ENCODE assay signal across 19 cellular contexts in the genomic region with DNA sequence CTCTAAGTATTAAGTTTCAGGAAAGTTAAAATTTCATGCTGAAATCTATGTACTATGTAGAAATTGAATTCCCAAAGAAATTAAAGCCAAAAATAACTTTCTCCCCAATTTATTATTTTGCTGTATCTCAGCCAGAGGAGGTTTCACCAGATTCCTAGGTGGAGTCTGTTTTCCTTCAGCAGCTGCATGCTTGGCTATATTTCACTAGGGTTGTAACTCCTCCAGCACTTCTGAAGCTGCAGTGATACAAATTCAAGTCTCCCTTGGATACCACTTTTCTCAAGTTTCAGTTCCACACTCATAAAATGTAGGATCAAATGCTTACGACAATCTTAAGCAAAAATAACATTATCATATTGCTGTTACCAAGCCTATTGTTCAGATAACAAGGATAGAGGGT. TPM values are rescaled to one million over a fixed set of nuclear protein-coding genes. Genes with fewer than 3 reads are reported as not detected.
DNase-seq lines count a peak whose midpoint lies in the region; ATAC-seq, FAIRE-seq and TF ChIP-seq lines count a peak whose summit lies in the region.
"Had no signal": no experiment of that assay in that cellular context is flagged by ENCODE, and none has a peak within 500 bp of the region (broad histone marks: within the 10 kb centered on the region; RNA-seq: fewer than 3 reads in every experiment).

No MANE protein-coding gene starts in this region.

- H3K36me3 ChIP-seq in astrocyte (ENCODE audit: insufficient read depth, low read length): no peaks in the 10 kb centered on the region

- H3K4me3 Mint-ChIP-seq in astrocyte (ENCODE audit: unreplicated experiment) (no peak overlapping the region), nephron progenitor cell (no peak overlapping the region)
- no peak overlapping the region for H3K4me3 Mint-ChIP-seq in CD4-positive, alpha-beta T cell
- H3K4me3 Mint-ChIP-seq: CD4-positive, alpha-beta memory T cell; HFFc6 had no signal

- H3K4me1 ChIP-seq in A549: no peaks in the 10 kb centered on the region
- no peaks in the 10 kb centered on the region for H3K4me1 ChIP-seq in astrocyte (ENCODE audit: insufficient read depth, low read length)

- H3K36me3 Mint-ChIP-seq in astrocyte (ENCODE audit: low read depth, unreplicated experiment): no peaks in the 10 kb centered on the region
- peaks cover 21% of the 10 kb centered on the region for H3K36me3 Mint-ChIP-seq in nephron progenitor cell (ENCODE audit: low read depth)
- H3K36me3 Mint-ChIP-seq in CD4-positive, alpha-beta T cell (ENCODE audit: low read depth): peaks cover 11% of the 10 kb centered on the region

- H4K20me1 ChIP-seq in astrocyte (ENCODE audit: insufficient read depth, low read length): no peaks in the 10 kb centered on the region

- H3K27ac Mint-ChIP-seq in astrocyte (ENCODE audit: unreplicated experiment) (no peak overlapping the region), nephron progenitor cell (peak overlapping the region; percentile 57)
- H3K27ac Mint-ChIP-seq in CD4-positive, alpha-beta T cell: no peak overlapping the region
- H3K27ac Mint-ChIP-seq: HFFc6 had no signal

- WGBS in A549 (ENCODE audit: missing lambda C conversion rate): 6% methylated on average over 1 of the region's 1 CpG

- H3K4me1 Mint-ChIP-seq in astrocyte (ENCODE audit: low read depth, unreplicated experiment) (no peaks in the 10 kb centered on the region), nephron progenitor cell (peaks cover 21% of the 10 kb centered on the region)
- no peaks in the 10 kb centered on the region for H3K4me1 Mint-ChIP-seq in CD4-positive, alpha-beta T cell (ENCODE audit: low read depth)
- H3K4me1 Mint-ChIP-seq: CD4-positive, alpha-beta memory T cell had no signal

- CTCF ChIA-PET in A549 (lab: Yijun Ruan, JAX): no interaction called here
- CTCF ChIA-PET in CD4-positive, alpha-beta T cell (lab: Charles Lee): no interaction called here

- no peak for TF ChIP-seq POLR2A in A549 (IDR thresholded peaks at IDR 0.05; ENCODE audit: low read length)

- no peak for TF ChIP-seq EP300 in A549 (IDR thresholded peaks at IDR 0.05)

- no peak overlapping the region for H3K9ac ChIP-seq in astrocyte (ENCODE audit: low read length)

- H3K9me3 Mint-ChIP-seq in astrocyte (ENCODE audit: unreplicated experiment) (peaks cover 2% of the 10 kb centered on the region), nephron progenitor cell (peaks cover 63% of the 10 kb centered on the region)
- H3K9me3 Mint-ChIP-seq in CD4-positive, alpha-beta T cell: no peaks in the 10 kb centered on the region

- peak; percentile 81 for FAIRE-seq in A549 (lab: Jason Lieb, UNC)
- peak; percentile 52 for FAIRE-seq in astrocyte (lab: Jason Lieb, UNC)
- FAIRE-seq in islet of Langerhans (lab: Jason Lieb, UNC): peak; percentile 17

- no peak overlapping the region for H2AFZ ChIP-seq in astrocyte (ENCODE audit: low read depth, low read length)

- TF ChIP-seq CTCF in A549 (IDR thresholded peaks at IDR 0.05) (no peak), astrocyte (IDR thresholded peaks at IDR 0.05; ENCODE audit: insufficient read depth, low read depth, low read length) (no peak), nephron progenitor cell (IDR thresholded peaks at IDR 0.05) (no peak)
- TF ChIP-seq CTCF in CD4-positive, alpha-beta T cell (IDR thresholded peaks at IDR 0.05): no peak

- H3K27me3 Mint-ChIP-seq in astrocyte (ENCODE audit: low read depth, unreplicated experiment): no peaks in the 10 kb centered on the region
- H3K27me3 Mint-ChIP-seq in nephron progenitor cell (ENCODE audit: low read depth, poor library complexity): no peaks in the 10 kb centered on the region
- H3K27me3 Mint-ChIP-seq in CD4-positive, alpha-beta T cell: no peaks in the 10 kb centered on the region
- H3K27me3 Mint-ChIP-seq: CD4-positive, alpha-beta memory T cell had no signal

- DNase-seq in A549 (ENCODE audit: low read depth in 1 of 2, low spot score in 1 of 2) (no peak), astrocyte (ENCODE audit: low read depth) (no peak), nephron progenitor cell (no peak), kidney glomerular epithelial cell (lab: John Stamatoyannopoulos, UW) (no peak), cerebellum (ENCODE audit: low spot score) (no peak)
- DNase-seq in CD4-positive, alpha-beta T cell: no peak
- DNase-seq in stimulated activated CD4-positive, alpha-beta T cell treated with anti-CD3 and anti-CD28 coated beads, Interleukin-15, amount 100 ng/mL, for 24 hours: no peak
- DNase-seq: 8988T; CD4-positive, alpha-beta memory T cell; DMS153; DMS79; GF-D8; GOT3; H7; HFFc6 had no signal

- H3K4me3 ChIP-seq in A549 (no peak overlapping the region), astrocyte (ENCODE audit: insufficient read depth, low read depth, low read length) (no peak overlapping the region)

- TF ChIP-seq RAD21 in A549 (conservative IDR thresholded peaks at IDR 0.05 in 1 of 2, IDR thresholded peaks at IDR 0.05 in 1 of 2): no peak

- no peak for ATAC-seq in A549
- no peak for ATAC-seq in CD4-positive, alpha-beta T cell (ENCODE audit: poor library complexity)
- ATAC-seq: HCT116 had no signal

- H3K27ac ChIP-seq in A549 (no peak overlapping the region), astrocyte (ENCODE audit: low read depth, low read length) (no peak overlapping the region)
- H3K27ac ChIP-seq in CD4-positive, alpha-beta T cell (ENCODE audit: low read depth, low read length): no peak overlapping the region
- H3K27ac ChIP-seq: C4-2B had no signal

- H3K9me3 ChIP-seq in A549 (no peaks in the 10 kb centered on the region), astrocyte (ENCODE audit: insufficient read depth, low read depth, low read length) (no peaks in the 10 kb centered on the region)
- H3K9me3 ChIP-seq in CD4-positive, alpha-beta T cell (ENCODE audit: control insufficient read depth, low read length): no peaks in the 10 kb centered on the region

- H3K79me2 ChIP-seq in astrocyte (ENCODE audit: insufficient read depth, low read length): no peaks in the 10 kb centered on the region

- POLR2A ChIA-PET in A549 (lab: Yijun Ruan, JAX): no interaction called here
- POLR2A ChIA-PET in CD4-positive, alpha-beta T cell (lab: Charles Lee): no interaction called here

- intact Hi-C loops in CD4-positive, alpha-beta T cell (cut with DNase I, micrococcal nuclease): no loop called here

- H3K4me2 ChIP-seq in A549: no peak overlapping the region
- H3K4me2 ChIP-seq in astrocyte (ENCODE audit: low read length): no peak overlapping the region

- no peaks in the 10 kb centered on the region for H3K27me3 ChIP-seq in astrocyte (ENCODE audit: insufficient read depth, low read length)
- H3K27me3 ChIP-seq in CD4-positive, alpha-beta T cell (ENCODE audit: control insufficient read depth, insufficient read depth, low read length): no peaks in the 10 kb centered on the region

TF ChIP-seq in A549, 52 proteins besides CTCF, POLR2A, EP300 and RAD21 (continues in another document):
- TF ChIP-seq CBX8 (IDR thresholded peaks at IDR 0.05) (no peak), NFE2L2 (conservative IDR thresholded peaks at IDR 0.05; ENCODE audit: low read length) (no peak), SREBF2 (IDR thresholded peaks at IDR 0.05) (no peak), JUNB (IDR thresholded peaks at IDR 0.05) (no peak), RFX5 (IDR thresholded peaks at IDR 0.05) (no peak), CBX2 (IDR thresholded peaks at IDR 0.05; ENCODE audit: borderline replicate concordance, low read depth) (no peak), ZSCAN20 (CRISPR knock-in tag; IDR thresholded peaks at IDR 0.05) (no peak), HOXB5 (CRISPR knock-in tag; IDR thresholded peaks at IDR 0.05) (no peak), TP53 (CRISPR knock-in tag; IDR thresholded peaks at IDR 0.05) (no peak), KDM1A (IDR thresholded peaks at IDR 0.05; ENCODE audit: low read depth) (no peak)
- TF ChIP-seq, protein P1, sequence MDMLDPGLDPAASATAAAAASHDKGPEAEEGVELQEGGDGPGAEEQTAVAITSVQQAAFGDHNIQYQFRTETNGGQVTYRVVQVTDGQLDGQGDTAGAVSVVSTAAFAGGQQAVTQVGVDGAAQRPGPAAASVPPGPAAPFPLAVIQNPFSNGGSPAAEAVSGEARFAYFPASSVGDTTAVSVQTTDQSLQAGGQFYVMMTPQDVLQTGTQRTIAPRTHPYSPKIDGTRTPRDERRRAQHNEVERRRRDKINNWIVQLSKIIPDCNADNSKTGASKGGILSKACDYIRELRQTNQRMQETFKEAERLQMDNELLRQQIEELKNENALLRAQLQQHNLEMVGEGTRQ (IDR thresholded peaks at IDR 0.05): no peak
- TF ChIP-seq, protein P2, sequence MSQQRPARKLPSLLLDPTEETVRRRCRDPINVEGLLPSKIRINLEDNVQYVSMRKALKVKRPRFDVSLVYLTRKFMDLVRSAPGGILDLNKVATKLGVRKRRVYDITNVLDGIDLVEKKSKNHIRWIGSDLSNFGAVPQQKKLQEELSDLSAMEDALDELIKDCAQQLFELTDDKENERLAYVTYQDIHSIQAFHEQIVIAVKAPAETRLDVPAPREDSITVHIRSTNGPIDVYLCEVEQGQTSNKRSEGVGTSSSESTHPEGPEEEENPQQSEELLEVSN (IDR thresholded peaks at IDR 0.05; ENCODE audit: borderline replicate concordance, low read depth): no peak
- TF ChIP-seq, protein P3, sequence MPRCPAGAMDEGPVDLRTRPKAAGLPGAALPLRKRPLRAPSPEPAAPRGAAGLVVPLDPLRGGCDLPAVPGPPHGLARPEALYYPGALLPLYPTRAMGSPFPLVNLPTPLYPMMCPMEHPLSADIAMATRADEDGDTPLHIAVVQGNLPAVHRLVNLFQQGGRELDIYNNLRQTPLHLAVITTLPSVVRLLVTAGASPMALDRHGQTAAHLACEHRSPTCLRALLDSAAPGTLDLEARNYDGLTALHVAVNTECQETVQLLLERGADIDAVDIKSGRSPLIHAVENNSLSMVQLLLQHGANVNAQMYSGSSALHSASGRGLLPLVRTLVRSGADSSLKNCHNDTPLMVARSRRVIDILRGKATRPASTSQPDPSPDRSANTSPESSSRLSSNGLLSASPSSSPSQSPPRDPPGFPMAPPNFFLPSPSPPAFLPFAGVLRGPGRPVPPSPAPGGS (IDR thresholded peaks at IDR 0.05): no peak

RNA-seq across cellular contexts. Expression of a gene that starts 17.2 kb away (rescaled TPM):
- polyA plus RNA-seq in A549 (2011; rRNA removed): 0.01 TPM in 1 of 2 replicates, not detected in the other
- not detected in 2 replicates for polyA plus RNA-seq in A549 (2012; cell fraction: cytosol; rRNA removed)
- polyA plus RNA-seq in A549 (2012; cell fraction: nucleus; rRNA removed): not detected in 2 replicates
- polyA plus RNA-seq in A549 (2017; fragmentation: RNase III; extraction: RNeasy Plus Mini Kit Qiagen cat#74134 plus additional on column Dnase treatment): not detected in 3 replicates
- polyA minus RNA-seq in A549 (2011; rRNA and poly(A)+ RNA removed): not detected in 2 replicates
- total RNA-seq in astrocyte: 1.6 and 2.3 TPM in 2 replicates
- total RNA-seq in CD4-positive, alpha-beta T cell: 1 to 10 TPM; 1.3 to 2.1 TPM
- 4.6 TPM for total RNA-seq in cerebellum
- total RNA-seq: HT-29 had no signal

RNA-seq across cellular contexts. Expression of a gene that starts 41.2 kb away (rescaled TPM):
- polyA plus RNA-seq in A549 (2011; rRNA removed) (6.0 and 7.4 TPM in 2 replicates), A549 (2017; fragmentation: RNase III; extraction: RNeasy Plus Mini Kit Qiagen cat#74134 plus additional on column Dnase treatment) (2.8 to 4.2 TPM (median 3.7 TPM) in 3 replicates)
- polyA plus RNA-seq in A549 (2012; cell fraction: cytosol; rRNA removed): 2.0 and 2.2 TPM in 2 replicates
- 2.3 and 3.9 TPM in 2 replicates for polyA plus RNA-seq in A549 (2012; cell fraction: nucleus; rRNA removed)
- 2.8 and 3.3 TPM in 2 replicates for polyA minus RNA-seq in A549 (2011; rRNA and poly(A)+ RNA removed)
- total RNA-seq in astrocyte (16.5 and 18.7 TPM in 2 replicates), cerebellum (14.1 TPM)
- 1 to 10 TPM; 7.8 to 8.7 TPM for total RNA-seq in CD4-positive, alpha-beta T cell
